Comparison of ENCODE assay signal across 20 cellular contexts in genomic region chr4:104795264-104795934, GRCh38.
A peak's percentile ranks its signal among the peaks of the same experiment; 100 is the strongest.
DNase-seq lines count a peak whose midpoint lies in the region; ATAC-seq and TF ChIP-seq lines count a peak whose summit lies in the region.
"Had no signal": no experiment of that assay in that cellular context is flagged by ENCODE, and none has a peak within 500 bp of the region (broad histone marks: within the 10 kb centered on the region; RNA-seq: fewer than 3 reads in every experiment).

No MANE protein-coding gene starts in this region.

- no peaks in the 10 kb centered on the region for H3K4me1 ChIP-seq in psoas muscle
- H3K4me1 ChIP-seq: colonic mucosa, testis had no signal

- H3K4me3 ChIP-seq in retinal pigment epithelial cell (ENCODE audit: low read length) (no peak overlapping the region), psoas muscle (no peak overlapping the region)
- H3K4me3 ChIP-seq: colonic mucosa, testis had no signal

- no peak overlapping the region for H3K27ac ChIP-seq in psoas muscle
- H3K27ac ChIP-seq: C4-2B, colonic mucosa, testis had no signal

- DNase-seq in NOMO-1 treated with DMSO at 0.1 percent for 48 hours (lab: John Stamatoyannopoulos, UW; ENCODE audit: unreplicated experiment) = peak; percentile 28
- no peak for DNase-seq in NOMO-1 treated with dmso at 0.1 percent for 144 hours (lab: John Stamatoyannopoulos, UW; ENCODE audit: unreplicated experiment)
- peak; percentile 92 for DNase-seq in NCI-H446 treated with DMSO at 0.1 percent for 48 hours (lab: John Stamatoyannopoulos, UW)
- DNase-seq in retinal pigment epithelial cell (ENCODE audit: low read depth) = peak; percentile 30
- no peak for DNase-seq in psoas muscle
- no peak for DNase-seq in NCI-H1436 treated with DMSO at 0.1 percent for 48 hours (lab: John Stamatoyannopoulos, UW)
- no peak for DNase-seq in putamen (ENCODE audit: low spot score)
- DNase-seq: activated T-cell treated with anti-CD3 and anti-CD28 coated beads, Interleukin-2, amount 50 U/mL, for 48 hours; colonic mucosa; DMS153; hippocampal formation; NCI-H2107; NCI-H526; posterior cingulate gyrus; SK-N-SH; testis had no signal

- H3K27me3 ChIP-seq in psoas muscle (ENCODE audit: insufficient read depth in 3 of 3, low read length in 2 of 3) = no peaks in the 10 kb centered on the region
- H3K27me3 ChIP-seq: colonic mucosa, testis had no signal

- H3K36me3 ChIP-seq in psoas muscle (ENCODE audit: insufficient read depth in 1 of 2, low read depth in 1 of 2) = no peaks in the 10 kb centered on the region
- H3K36me3 ChIP-seq: colonic mucosa had no signal

- ATAC-seq in HG02678 (IDR thresholded peaks at IDR 0.05; ENCODE audit: unreplicated experiment) (peak; percentile 41), psoas muscle (no peak)
- ATAC-seq: natural killer cell treated with Interleukin-12 subunit alpha and Interleukin-12 subunit beta and Interleukin-15 and Interleukin-18, amount 100 ng/mL, for 72 hours; Panc1 had no signal

- no peaks in the 10 kb centered on the region for H3K9me3 ChIP-seq in psoas muscle
- H3K9me3 ChIP-seq: colonic mucosa, SK-N-SH, testis had no signal

- TF ChIP-seq CTCF in retinal pigment epithelial cell (conservative IDR thresholded peaks at IDR 0.05; ENCODE audit: low read depth, low read length) (no peak), psoas muscle (IDR thresholded peaks at IDR 0.05) (no peak)

- intact Hi-C loops in psoas muscle (cut with DNase I) = no loop called here

- 12 to 39% (median 13%) methylated on average over 2 of the region's 2 CpGs for WGBS in psoas muscle, 3 donors

Comparison
In these comparisons a context has a peak if more than half of its experiments do, and no peak if none do; other contexts are left out.
1. DNase-seq: peak in NOMO-1 treated with DMSO at 0.1 percent for 48 hours (single experiment), NCI-H446 treated with DMSO at 0.1 percent for 48 hours (single experiment) and retinal pigment epithelial cell (single experiment); none in NOMO-1 treated with dmso at 0.1 percent for 144 hours (single experiment), psoas muscle (0 of 2), NCI-H1436 treated with DMSO at 0.1 percent for 48 hours (single experiment) and putamen (single experiment).